Comparison of ENCODE assay signal across 25 cellular contexts in genomic region chr12:1881936-1882335, GRCh38. TPM values are rescaled to one million over a fixed set of nuclear protein-coding genes. Genes with fewer than 3 reads are reported as not detected.
"Had no signal": no experiment of that assay in that cellular context is flagged by ENCODE, and none has a peak within 500 bp of the region (broad histone marks: within the 10 kb centered on the region; RNA-seq: fewer than 3 reads in every experiment).

No MANE protein-coding gene starts in this region.

- H3K4me1 Mint-ChIP-seq: activated CD4-positive, alpha-beta T cell treated with anti-CD3 and anti-CD28 coated beads, Interleukin-2, amount 10 ng/mL, durations not matched to agents 24 days and 14 days; activated naive CD4-positive, alpha-beta T cell treated with anti-CD3 and anti-CD28 coated beads, Interleukin-2, amount 50 U/mL, for 24 hours; WTC11 had no signal

- H3K27ac Mint-ChIP-seq: activated CD4-positive, alpha-beta T cell treated with anti-CD3 and anti-CD28 coated beads, Interleukin-2, amount 10 ng/mL, durations not matched to agents 24 days and 14 days; activated naive CD4-positive, alpha-beta T cell treated with anti-CD3 and anti-CD28 coated beads, Interleukin-2, amount 50 U/mL, for 24 hours; activated T-helper 1 cell treated with anti-CD3 and anti-CD28 coated beads, Interleukin-12 subunit alpha, Interleukin-12 subunit beta, Interleukin-2, Interleukin-4 antibody, amounts not matched to agents 30 ng/mL and 10 ng/mL and 1 ng/mL, durations not matched to agents 14 hours and 24 hours and 36 hours; T-helper 17 cell; WTC11 had no signal

- H3K27ac ChIP-seq: breast epithelium, Peyer's patch, RWPE1, SJSA1 had no signal

- H3K4me3 Mint-ChIP-seq: activated CD4-positive, alpha-beta T cell treated with anti-CD3 and anti-CD28 coated beads, Interleukin-2, amount 10 ng/mL, durations not matched to agents 24 days and 14 days; activated naive CD4-positive, alpha-beta T cell treated with anti-CD3 and anti-CD28 coated beads, Interleukin-2, amount 50 U/mL, for 24 hours; activated T-helper 1 cell treated with anti-CD3 and anti-CD28 coated beads, Interleukin-12 subunit alpha, Interleukin-12 subunit beta, Interleukin-2, Interleukin-4 antibody, amounts not matched to agents 30 ng/mL and 10 ng/mL and 1 ng/mL, durations not matched to agents 14 hours and 24 hours and 36 hours; T-helper 17 cell; WTC11 had no signal

- H3K9me3 Mint-ChIP-seq: activated CD4-positive, alpha-beta T cell treated with anti-CD3 and anti-CD28 coated beads, Interleukin-2, amount 10 ng/mL, durations not matched to agents 24 days and 14 days; activated naive CD4-positive, alpha-beta T cell treated with anti-CD3 and anti-CD28 coated beads, Interleukin-2, amount 50 U/mL, for 24 hours; activated T-helper 1 cell treated with anti-CD3 and anti-CD28 coated beads, Interleukin-12 subunit alpha, Interleukin-12 subunit beta, Interleukin-2, Interleukin-4 antibody, amounts not matched to agents 30 ng/mL and 10 ng/mL and 1 ng/mL, durations not matched to agents 14 hours and 24 hours and 36 hours; WTC11 had no signal

- H3K36me3 ChIP-seq: breast epithelium, Peyer's patch, SJSA1 had no signal

- DNase-seq: activated CD4-positive, alpha-beta T cell treated with anti-CD3 and anti-CD28 coated beads, Interleukin-2, amount 50 U/mL, for 48 hours; activated CD4-positive, CD25-positive, alpha-beta regulatory T cell treated with anti-CD3 and anti-CD28 coated beads, Interleukin-2, amount 50 U/mL, for 72 hours; activated effector memory CD4-positive, alpha-beta T cell treated with Interleukin-2 at 50 U/mL for 16 hours; activated naive CD4-positive, alpha-beta T cell; aorta; caudate nucleus; IMR-90; Kasumi-1; KBM-7; NCI-H1048; NCI-H146; NCI-H187 treated with DMSO at 0.1 percent for 48 hours; NCI-H2081 treated with DMSO at 0.1 percent for 48 hours; NCI-H446; Peyer's patch; Right ventricle myocardium superior; T-helper 17 cell; T-helper 9 cell had no signal

- H3K9me3 ChIP-seq: breast epithelium, Peyer's patch, SJSA1 had no signal

- H3K27me3 ChIP-seq: breast epithelium, Peyer's patch had no signal

- H3K36me3 Mint-ChIP-seq: activated naive CD4-positive, alpha-beta T cell treated with anti-CD3 and anti-CD28 coated beads, Interleukin-2, amount 50 U/mL, for 24 hours; WTC11 had no signal

- H3K4me3 ChIP-seq: breast epithelium, Peyer's patch, SJSA1 had no signal

- H3K4me1 ChIP-seq: breast epithelium, Peyer's patch, SJSA1 had no signal

- H3K27me3 Mint-ChIP-seq: activated CD4-positive, alpha-beta T cell treated with anti-CD3 and anti-CD28 coated beads, Interleukin-2, amount 10 ng/mL, durations not matched to agents 24 days and 14 days; activated naive CD4-positive, alpha-beta T cell treated with anti-CD3 and anti-CD28 coated beads, Interleukin-2, amount 50 U/mL, for 24 hours had no signal

- ATAC-seq: T-helper 17 cell, WTC11 had no signal

RNA-seq across cellular contexts. Expression of gene CACNA2D4, which starts 36.5 kb away (rescaled TPM):
- total RNA-seq: SJSA1 had no signal
